12 cellular contexts compared by ENCODE assay signal in genomic region chr15:64850778-64851502, GRCh38. TPM values are rescaled to one million over a fixed set of nuclear protein-coding genes. Genes with fewer than 3 reads are reported as not detected.
DNase-seq lines count a peak whose midpoint lies in the region; ATAC-seq and TF ChIP-seq lines count a peak whose summit lies in the region.
"Had no signal": no experiment of that assay in that cellular context is flagged by ENCODE, and none has a peak within 500 bp of the region (broad histone marks: within the 10 kb centered on the region; RNA-seq: fewer than 3 reads in every experiment).

No MANE protein-coding gene starts in this region.

- H3K9me3 ChIP-seq in BLaER1 treated with 17β-estradiol and CSF1 and Interleukin-3, amounts not matched to agents 10 nM and 100 nM (replicated peaks in 1 of 11): no peaks in the 10 kb centered on the region
- H3K9me3 ChIP-seq in OCI-LY3 (ENCODE audit: insufficient read depth, low read length): no peaks in the 10 kb centered on the region
- H3K9me3 ChIP-seq in fibroblast of lung (ENCODE audit: control insufficient read depth, insufficient read depth, low read depth, low read length): no peaks in the 10 kb centered on the region

- ATAC-seq in HG03039 (IDR thresholded peaks at IDR 0.05; ENCODE audit: unreplicated experiment) (no peak), HG02852 (IDR thresholded peaks at IDR 0.05; ENCODE audit: unreplicated experiment) (no peak)
- ATAC-seq: CD8-positive, alpha-beta T cell; K562; Panc1 had no signal

- peak overlapping the region in 6 of 11 experiments; percentile 29 to 74 (median 68); a peak in 13 of 22 replicates for H3K27ac ChIP-seq in BLaER1 treated with 17β-estradiol and CSF1 and Interleukin-3, amounts not matched to agents 10 nM and 100 nM
- H3K27ac ChIP-seq in OCI-LY3 (ENCODE audit: low read length): no peak overlapping the region
- H3K27ac ChIP-seq in fibroblast of lung (ENCODE audit: insufficient read depth, low read length): peak overlapping the region; percentile 84
- H3K27ac ChIP-seq in rectal smooth muscle tissue (ENCODE audit: low read depth, low read length): peak overlapping the region; percentile 67

- H3K9ac ChIP-seq in BLaER1 treated with 17β-estradiol and CSF1 and Interleukin-3, amounts not matched to agents 10 nM and 100 nM: peak overlapping the region in 7 of 11 experiments; percentile 8 to 95 (median 58); a peak in 13 of 22 replicates
- H3K9ac ChIP-seq in OCI-LY3 (ENCODE audit: low read length) (no peak overlapping the region), fibroblast of lung (ENCODE audit: insufficient read depth, low read length) (peak overlapping the region; percentile 20), rectal smooth muscle tissue (ENCODE audit: low read length) (no peak overlapping the region)

- peak overlapping the region in 3 of 10 experiments; percentile 1 to 17 (median 4); a peak in 2 of 20 replicates for H3K4me3 ChIP-seq in BLaER1 treated with 17β-estradiol and CSF1 and Interleukin-3, amounts not matched to agents 10 nM and 100 nM
- H3K4me3 ChIP-seq in OCI-LY3 (ENCODE audit: low read length) (peak overlapping the region; percentile 17; the same call in 1 of the 2 replicates), fibroblast of lung (replicated peaks in 1 of 4; ENCODE audit: control extremely low read depth in 1 of 4, insufficient read depth in 1 of 4, low read depth in 3 of 4, low read length in 4 of 4) (peak overlapping the region in 1 of 4 experiments; percentile 12), rectal smooth muscle tissue (ENCODE audit: low read length) (no peak overlapping the region)
- H3K4me3 ChIP-seq: K562 had no signal

- H2AFZ ChIP-seq in OCI-LY3 (ENCODE audit: low read depth, low read length): no peak overlapping the region
- H2AFZ ChIP-seq in fibroblast of lung (ENCODE audit: low read length): no peak overlapping the region

- H3K79me2 ChIP-seq in OCI-LY3 (ENCODE audit: low read length) (peaks cover 79% of the 10 kb centered on the region), fibroblast of lung (ENCODE audit: control insufficient read depth, insufficient read depth, low read length) (peaks cover 61% of the 10 kb centered on the region)

- TF ChIP-seq CTCF in OCI-LY3 (IDR thresholded peaks at IDR 0.05; ENCODE audit: low read depth, low read length) (no peak), fibroblast of lung (conservative IDR thresholded peaks at IDR 0.05 in 1 of 2, IDR thresholded peaks at IDR 0.05 in 1 of 2; ENCODE audit: low read depth in 1 of 2, low read length in 2 of 2) (no peak)

- H3K36me3 ChIP-seq in BLaER1 treated with 17β-estradiol and CSF1 and Interleukin-3, amounts not matched to agents 10 nM and 100 nM: peaks cover 79 to 100% (median 99%) of the 10 kb centered on the region in 11 experiments
- H3K36me3 ChIP-seq in OCI-LY3 (replicated peaks; ENCODE audit: low read depth, low read length): peaks cover 65% of the 10 kb centered on the region
- H3K36me3 ChIP-seq in fibroblast of lung (ENCODE audit: control insufficient read depth, insufficient read depth, low read length): peaks cover 24% of the 10 kb centered on the region
- peaks cover 12% of the 10 kb centered on the region for H3K36me3 ChIP-seq in rectal smooth muscle tissue (ENCODE audit: control insufficient read depth, insufficient read depth, low read length)

- H3K4me1 ChIP-seq in BLaER1 treated with 17β-estradiol and CSF1 and Interleukin-3, amounts not matched to agents 10 nM and 100 nM: peaks cover 46 to 100% (median 88%) of the 10 kb centered on the region in 10 experiments
- H3K4me1 ChIP-seq in OCI-LY3 (ENCODE audit: low read length) (peaks cover 33% of the 10 kb centered on the region), fibroblast of lung (ENCODE audit: control insufficient read depth, extremely low read depth, insufficient read depth, low read length) (peaks cover 53% of the 10 kb centered on the region), rectal smooth muscle tissue (ENCODE audit: control insufficient read depth, insufficient read depth, low read length) (peaks cover 30% of the 10 kb centered on the region)

- no peaks in the 10 kb centered on the region for H3K27me3 ChIP-seq in BLaER1 treated with 17β-estradiol and CSF1 and Interleukin-3, amounts not matched to agents 10 nM and 100 nM
- no peaks in the 10 kb centered on the region for H3K27me3 ChIP-seq in OCI-LY3 (ENCODE audit: low read depth, low read length)
- no peaks in the 10 kb centered on the region for H3K27me3 ChIP-seq in fibroblast of lung (ENCODE audit: control insufficient read depth, insufficient read depth, low read length)
- no peaks in the 10 kb centered on the region for H3K27me3 ChIP-seq in rectal smooth muscle tissue (ENCODE audit: control insufficient read depth, insufficient read depth, low read length)

- peaks cover 50 to 100% (median 100%) of the 10 kb centered on the region in 11 experiments for H4K20me1 ChIP-seq in BLaER1 treated with 17β-estradiol and CSF1 and Interleukin-3, amounts not matched to agents 10 nM and 100 nM
- H4K20me1 ChIP-seq in OCI-LY3 (ENCODE audit: insufficient read depth, low read length) (peaks cover 80% of the 10 kb centered on the region), fibroblast of lung (ENCODE audit: control insufficient read depth, extremely low read depth, insufficient read depth, low read length) (peaks cover 2% of the 10 kb centered on the region)

- H3K4me2 ChIP-seq in BLaER1 treated with 17β-estradiol and CSF1 and Interleukin-3, amounts not matched to agents 10 nM and 100 nM: peak overlapping the region in 7 of 11 experiments; percentile 25 to 100 (median 82); a peak in 14 of 22 replicates
- H3K4me2 ChIP-seq in OCI-LY3 (ENCODE audit: low read length) (peak overlapping the region; percentile 35), fibroblast of lung (ENCODE audit: extremely low read depth, insufficient read depth, low read length) (peak overlapping the region; percentile 67)

- DNase-seq in fibroblast of lung (ENCODE audit: low read depth in 2 of 2) (no peak), mesenteric fat pad (ENCODE audit: low spot score) (no peak), NOMO-1 treated with DMSO at 0.1 percent for 48 hours (lab: John Stamatoyannopoulos, UW; ENCODE audit: unreplicated experiment) (no peak)
- DNase-seq: CD8-positive, alpha-beta T cell; NCI-H2107 had no signal

RNA-seq across cellular contexts. Expression of gene PLEKHO2, which starts 9.2 kb away (rescaled TPM):
- 70.1 and 163 TPM in 2 replicates for total RNA-seq in fibroblast of lung
- 39.2 and 78.6 TPM in 2 replicates for polyA plus RNA-seq in fibroblast of lung
- 50.1 and 100 TPM in 2 replicates for polyA plus RNA-seq in fibroblast of lung (2012)
- 85.7 and 150 TPM in 2 replicates for polyA minus RNA-seq in fibroblast of lung (ENCODE audit: low replicate concordance)
- total RNA-seq in mesenteric fat pad: 87.5 TPM

RNA-seq across cellular contexts. Expression of gene PIF1, which starts 25.5 kb away (rescaled TPM):
- 3.1 and 9.4 TPM in 2 replicates for total RNA-seq in fibroblast of lung
- polyA plus RNA-seq in fibroblast of lung: 5.1 and 5.2 TPM in 2 replicates
- 5.1 and 6.2 TPM in 2 replicates for polyA plus RNA-seq in fibroblast of lung (2012)
- polyA minus RNA-seq in fibroblast of lung (ENCODE audit: low replicate concordance): 5.8 and 16.8 TPM in 2 replicates
- total RNA-seq in mesenteric fat pad: 1.6 TPM

Comparison
In these comparisons a context has a peak if more than half of its experiments do, and no peak if none do; other contexts are left out.
1. H3K9ac ChIP-seq: peak in BLaER1 treated with 17β-estradiol and CSF1 and Interleukin-3, amounts not matched to agents 10 nM and 100 nM (7 of 11) and fibroblast of lung (single experiment); none in OCI-LY3 (single experiment) and rectal smooth muscle tissue (single experiment).
2. Peak in every context shown above with its lines, with median percentiles within 50 percentile points of each other: H3K4me2 ChIP-seq.